In genomic region chr13:48534911-48535501, GRCh38 we compare ENCODE assay signal across 2 cellular contexts.
TF ChIP-seq lines count a peak whose summit lies in the region.

No MANE protein-coding gene starts in this region.

TF ChIP-seq in Ishikawa, 13 proteins besides CTCF, POLR2A, EP300 and RAD21:
- TF ChIP-seq REST (IDR thresholded peaks at IDR 0.05; ENCODE audit: low read depth): no peak
- peak; percentile 68 for TF ChIP-seq CEBPB (IDR thresholded peaks at IDR 0.05)

TF ChIP-seq in H1, 55 proteins besides CTCF, POLR2A, EP300 and RAD21:
- no peak for TF ChIP-seq KDM4A (IDR thresholded peaks at IDR 0.05; ENCODE audit: low read depth, low read length, severe bottlenecking)
- TF ChIP-seq POU5F1 (IDR thresholded peaks at IDR 0.05; ENCODE audit: low read depth, low read length): no peak
- peak; percentile 85; the same call in 1 of the 2 replicates for TF ChIP-seq CEBPB (IDR thresholded peaks at IDR 0.05; ENCODE audit: low read depth, low read length)
